8 cellular contexts compared by ENCODE assay signal in genomic region chr2:98608118-98608961, GRCh38. TPM values are rescaled to one million over a fixed set of nuclear protein-coding genes. Genes with fewer than 3 reads are reported as not detected.
A peak's percentile ranks its signal among the peaks of the same experiment; 100 is the strongest.
DNase-seq lines count a peak whose midpoint lies in the region; ATAC-seq and FAIRE-seq lines count a peak whose summit lies in the region.

COA5 (minus strand) TSS chr2:98608512; CDS start chr2:98608405, 107 bp downstream.
UNC50 (plus strand) TSS chr2:98608589; CDS start chr2:98609760, 1,171 bp downstream.

- ATAC-seq in GM18502 (IDR thresholded peaks at IDR 0.05; ENCODE audit: poor library complexity, unreplicated experiment) (peak; percentile 86), HG02943 (IDR thresholded peaks at IDR 0.05; ENCODE audit: low read depth, unreplicated experiment) (peak; percentile 88), right cardiac atrium (peak; percentile 97 to 98)

- H3K27ac ChIP-seq in angular gyrus (ENCODE audit: low read depth, low read length) (peak within 1 kb of the TSS; percentile 82), right cardiac atrium (ENCODE audit: low read length) (peak within 1 kb of the TSS; percentile 88)

- DNase-seq in NCI-H187 treated with DMSO at 0.1 percent for 48 hours (lab: John Stamatoyannopoulos, UW): peak; percentile 27
- DNase-seq in T-helper 2 cell: peak; percentile 84 to 96 (median 90)
- peak; percentile 93 to 97 (median 96) for DNase-seq in right cardiac atrium
- peak; percentile 68 for DNase-seq in pulmonary artery endothelial cell (ENCODE audit: low read depth, low spot score)
- peak; percentile 98 for DNase-seq in urothelium cell line (ENCODE audit: low spot score)

- H3K9me3 ChIP-seq in right cardiac atrium (ENCODE audit: control insufficient read depth, low read length): no peaks in the 10 kb centered on the region

- WGBS in right cardiac atrium: under 1% methylated on average over 92 of the region's 92 CpGs

- peak; percentile 68 for FAIRE-seq in urothelium cell line (lab: Jason Lieb, UNC)

- intact Hi-C loops in right cardiac atrium (cut with DNase I): loop anchor here in 3 of 4 donors (5.0 to 10.0 kb wide), 2 partner anchors 194 to 196 kb away; no protein-coding TSS in a partner anchor

- no peaks in the 10 kb centered on the region for H3K27me3 ChIP-seq in right cardiac atrium (ENCODE audit: control insufficient read depth, insufficient read depth)

- peak within 1 kb of the TSS; percentile 67 for H3K4me3 ChIP-seq in right cardiac atrium (ENCODE audit: low read length)

- peaks cover 7% of the 10 kb centered on the region for H3K4me1 ChIP-seq in right cardiac atrium (ENCODE audit: control insufficient read depth, insufficient read depth, low read length)

RNA-seq across cellular contexts. Expression of gene COA5, which starts in this region (rescaled TPM):
- total RNA-seq in right cardiac atrium (10 to 100 TPM; 24.8 to 30.4 (median 28.2) TPM), pulmonary artery endothelial cell (21.7 and 23.7 TPM in 2 replicates)
- polyA plus RNA-seq in right cardiac atrium: 37.4 TPM

RNA-seq across cellular contexts. Expression of gene UNC50, which starts in this region (rescaled TPM):
- total RNA-seq in right cardiac atrium: 10 to 100 TPM; 29.4 to 38.1 (median 33.1) TPM
- polyA plus RNA-seq in right cardiac atrium: 30.8 TPM
- total RNA-seq in pulmonary artery endothelial cell: 38.3 and 41.6 TPM in 2 replicates

Comparison
In these comparisons a context has a peak if more than half of its experiments do, and no peak if none do; other contexts are left out.
1. Peak in every context shown above with its lines: DNase-seq, ATAC-seq, H3K4me3 ChIP-seq and H3K27ac ChIP-seq.
2. DNase-seq: peak in every context shown above with its lines; median percentile 98 in urothelium cell line; 96 in right cardiac atrium; 90 in T-helper 2 cell; 68 in pulmonary artery endothelial cell; 27 in NCI-H187 treated with DMSO at 0.1 percent for 48 hours.